ENCODE assay signal across 1 cellular context in the genomic region with DNA sequence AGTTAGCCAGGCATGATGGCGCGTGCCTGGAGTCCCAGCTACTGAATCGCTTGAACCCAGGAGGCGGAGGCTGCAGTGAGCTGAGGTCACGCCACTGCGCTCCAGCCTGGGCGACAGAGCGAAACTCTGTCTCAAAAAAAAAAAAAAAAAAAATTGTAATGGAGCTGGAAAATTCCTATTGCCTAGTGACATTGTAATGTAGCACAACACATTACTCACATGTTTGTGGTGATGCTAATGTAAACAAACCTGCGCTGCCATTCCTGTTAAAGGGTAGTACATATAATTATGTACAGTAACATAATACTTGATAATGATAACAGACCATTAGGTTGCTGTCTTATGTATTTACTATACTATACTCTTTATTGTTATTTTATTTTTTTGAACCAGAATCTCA.
TF ChIP-seq lines count a peak whose summit lies in the region.

No MANE protein-coding gene starts in this region.

TF ChIP-seq in HepG2, 621 proteins besides CTCF, POLR2A, EP300 and RAD21:
- TF ChIP-seq NR2F2 (IDR thresholded peaks at IDR 0.05; ENCODE audit: borderline replicate concordance, low read depth) (no peak), ZNF792 (CRISPR knock-in tag; IDR thresholded peaks at IDR 0.05) (no peak), SRSF4 (IDR thresholded peaks at IDR 0.05; ENCODE audit: low read depth, low read length, poor library complexity, severe bottlenecking) (no peak), ZNF256 (CRISPR knock-in tag; conservative IDR thresholded peaks at IDR 0.05) (no peak), GFI1 (CRISPR knock-in tag; IDR thresholded peaks at IDR 0.05; ENCODE audit: borderline replicate concordance) (no peak), KLF9 (CRISPR knock-in tag; IDR thresholded peaks at IDR 0.05; ENCODE audit: low read depth) (no peak), AGO2 (optimal IDR thresholded peaks at IDR 0.05; ENCODE audit: low read depth, low read length) (no peak), TOPORS (CRISPR knock-in tag; IDR thresholded peaks at IDR 0.05) (no peak), FOSL2 (CRISPR knock-in tag; IDR thresholded peaks at IDR 0.05) (no peak), XRCC5 (optimal IDR thresholded peaks at IDR 0.05; ENCODE audit: low read length) (no peak), TP53 (CRISPR knock-in tag; conservative IDR thresholded peaks at IDR 0.05) (no peak), FOXK2 (IDR thresholded peaks at IDR 0.05) (no peak)
- TF ChIP-seq, protein P1, sequence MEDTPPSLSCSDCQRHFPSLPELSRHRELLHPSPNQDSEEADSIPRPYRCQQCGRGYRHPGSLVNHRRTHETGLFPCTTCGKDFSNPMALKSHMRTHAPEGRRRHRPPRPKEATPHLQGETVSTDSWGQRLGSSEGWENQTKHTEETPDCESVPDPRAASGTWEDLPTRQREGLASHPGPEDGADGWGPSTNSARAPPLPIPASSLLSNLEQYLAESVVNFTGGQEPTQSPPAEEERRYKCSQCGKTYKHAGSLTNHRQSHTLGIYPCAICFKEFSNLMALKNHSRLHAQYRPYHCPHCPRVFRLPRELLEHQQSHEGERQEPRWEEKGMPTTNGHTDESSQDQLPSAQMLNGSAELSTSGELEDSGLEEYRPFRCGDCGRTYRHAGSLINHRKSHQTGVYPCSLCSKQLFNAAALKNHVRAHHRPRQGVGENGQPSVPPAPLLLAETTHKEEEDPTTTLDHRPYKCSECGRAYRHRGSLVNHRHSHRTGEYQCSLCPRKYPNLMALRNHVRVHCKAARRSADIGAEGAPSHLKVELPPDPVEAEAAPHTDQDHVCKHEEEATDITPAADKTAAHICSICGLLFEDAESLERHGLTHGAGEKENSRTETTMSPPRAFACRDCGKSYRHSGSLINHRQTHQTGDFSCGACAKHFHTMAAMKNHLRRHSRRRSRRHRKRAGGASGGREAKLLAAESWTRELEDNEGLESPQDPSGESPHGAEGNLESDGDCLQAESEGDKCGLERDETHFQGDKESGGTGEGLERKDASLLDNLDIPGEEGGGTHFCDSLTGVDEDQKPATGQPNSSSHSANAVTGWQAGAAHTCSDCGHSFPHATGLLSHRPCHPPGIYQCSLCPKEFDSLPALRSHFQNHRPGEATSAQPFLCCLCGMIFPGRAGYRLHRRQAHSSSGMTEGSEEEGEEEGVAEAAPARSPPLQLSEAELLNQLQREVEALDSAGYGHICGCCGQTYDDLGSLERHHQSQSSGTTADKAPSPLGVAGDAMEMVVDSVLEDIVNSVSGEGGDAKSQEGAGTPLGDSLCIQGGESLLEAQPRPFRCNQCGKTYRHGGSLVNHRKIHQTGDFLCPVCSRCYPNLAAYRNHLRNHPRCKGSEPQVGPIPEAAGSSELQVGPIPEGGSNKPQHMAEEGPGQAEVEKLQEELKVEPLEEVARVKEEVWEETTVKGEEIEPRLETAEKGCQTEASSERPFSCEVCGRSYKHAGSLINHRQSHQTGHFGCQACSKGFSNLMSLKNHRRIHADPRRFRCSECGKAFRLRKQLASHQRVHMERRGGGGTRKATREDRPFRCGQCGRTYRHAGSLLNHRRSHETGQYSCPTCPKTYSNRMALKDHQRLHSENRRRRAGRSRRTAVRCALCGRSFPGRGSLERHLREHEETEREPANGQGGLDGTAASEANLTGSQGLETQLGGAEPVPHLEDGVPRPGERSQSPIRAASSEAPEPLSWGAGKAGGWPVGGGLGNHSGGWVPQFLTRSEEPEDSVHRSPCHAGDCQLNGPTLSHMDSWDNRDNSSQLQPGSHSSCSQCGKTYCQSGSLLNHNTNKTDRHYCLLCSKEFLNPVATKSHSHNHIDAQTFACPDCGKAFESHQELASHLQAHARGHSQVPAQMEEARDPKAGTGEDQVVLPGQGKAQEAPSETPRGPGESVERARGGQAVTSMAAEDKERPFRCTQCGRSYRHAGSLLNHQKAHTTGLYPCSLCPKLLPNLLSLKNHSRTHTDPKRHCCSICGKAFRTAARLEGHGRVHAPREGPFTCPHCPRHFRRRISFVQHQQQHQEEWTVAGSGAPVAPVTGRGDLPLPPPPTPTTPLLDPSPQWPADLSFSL (CRISPR knock-in tag; IDR thresholded peaks at IDR 0.05) = no peak
- TF ChIP-seq, protein P2, sequence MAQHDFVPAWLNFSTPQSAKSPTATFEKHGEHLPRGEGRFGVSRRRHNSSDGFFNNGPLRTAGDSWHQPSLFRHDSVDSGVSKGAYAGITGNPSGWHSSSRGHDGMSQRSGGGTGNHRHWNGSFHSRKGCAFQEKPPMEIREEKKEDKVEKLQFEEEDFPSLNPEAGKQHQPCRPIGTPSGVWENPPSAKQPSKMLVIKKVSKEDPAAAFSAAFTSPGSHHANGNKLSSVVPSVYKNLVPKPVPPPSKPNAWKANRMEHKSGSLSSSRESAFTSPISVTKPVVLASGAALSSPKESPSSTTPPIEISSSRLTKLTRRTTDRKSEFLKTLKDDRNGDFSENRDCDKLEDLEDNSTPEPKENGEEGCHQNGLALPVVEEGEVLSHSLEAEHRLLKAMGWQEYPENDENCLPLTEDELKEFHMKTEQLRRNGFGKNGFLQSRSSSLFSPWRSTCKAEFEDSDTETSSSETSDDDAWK (CRISPR knock-in tag; IDR thresholded peaks at IDR 0.05) = no peak
- TF ChIP-seq, protein P3, sequence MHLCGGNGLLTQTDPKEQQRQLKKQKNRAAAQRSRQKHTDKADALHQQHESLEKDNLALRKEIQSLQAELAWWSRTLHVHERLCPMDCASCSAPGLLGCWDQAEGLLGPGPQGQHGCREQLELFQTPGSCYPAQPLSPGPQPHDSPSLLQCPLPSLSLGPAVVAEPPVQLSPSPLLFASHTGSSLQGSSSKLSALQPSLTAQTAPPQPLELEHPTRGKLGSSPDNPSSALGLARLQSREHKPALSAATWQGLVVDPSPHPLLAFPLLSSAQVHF (CRISPR knock-in tag; IDR thresholded peaks at IDR 0.05) = no peak
- TF ChIP-seq, protein P4, sequence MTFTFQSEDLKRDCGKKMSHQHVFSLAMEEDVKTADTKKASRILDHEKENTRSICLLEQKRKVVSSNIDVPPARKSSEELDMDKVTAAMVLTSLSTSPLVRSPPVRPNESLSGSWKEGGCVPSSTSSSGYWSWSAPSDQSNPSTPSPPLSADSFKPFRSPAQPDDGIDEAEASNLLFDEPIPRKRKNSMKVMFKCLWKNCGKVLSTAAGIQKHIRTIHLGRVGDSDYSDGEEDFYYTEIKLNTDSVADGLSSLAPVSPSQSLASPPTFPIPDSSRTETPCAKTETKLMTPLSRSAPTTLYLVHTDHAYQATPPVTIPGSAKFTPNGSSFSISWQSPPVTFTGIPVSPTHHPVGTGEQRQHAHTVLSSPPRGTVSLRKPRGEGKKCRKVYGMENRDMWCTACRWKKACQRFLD (CRISPR knock-in tag; IDR thresholded peaks at IDR 0.05; ENCODE audit: borderline replicate concordance) = no peak
- TF ChIP-seq, protein P5, sequence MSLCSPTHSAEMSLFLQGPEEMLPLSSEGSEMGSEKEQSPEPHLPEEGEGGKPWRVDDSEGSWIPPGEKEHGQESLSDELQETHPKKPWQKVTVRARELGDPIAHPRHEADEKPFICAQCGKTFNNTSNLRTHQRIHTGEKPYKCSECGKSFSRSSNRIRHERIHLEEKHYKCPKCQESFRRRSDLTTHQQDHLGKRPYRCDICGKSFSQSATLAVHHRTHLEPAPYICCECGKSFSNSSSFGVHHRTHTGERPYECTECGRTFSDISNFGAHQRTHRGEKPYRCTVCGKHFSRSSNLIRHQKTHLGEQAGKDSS (CRISPR knock-in tag; IDR thresholded peaks at IDR 0.05; ENCODE audit: borderline replicate concordance, low read depth) = no peak
